In genomic region chr10:11863353-11864105, GRCh38 we compare ENCODE assay signal across 1 cellular context.
TF ChIP-seq lines count a peak whose summit lies in the region.

No MANE protein-coding gene starts in this region.

TF ChIP-seq in GM12878, 131 proteins besides CTCF, POLR2A, EP300 and RAD21 (continued from another document):
- TF ChIP-seq ATF2 (IDR thresholded peaks at IDR 0.05; ENCODE audit: low read length) (peak; percentile 58; the same call in 1 of the 2 replicates), TBL1XR1 (IDR thresholded peaks at IDR 0.05; ENCODE audit: low read depth, low read length) (peak; percentile 60; the same call in 1 of the 2 replicates), RUNX3 (IDR thresholded peaks at IDR 0.05; ENCODE audit: low read length) (peak; percentile 93), EZH2 (IDR thresholded peaks at IDR 0.05; ENCODE audit: borderline replicate concordance, control insufficient read depth, low read depth, low read length) (no peak), ATF7 (IDR thresholded peaks at IDR 0.05; ENCODE audit: low read depth) (0 out of 2 replicates have a peak, but pooled peaks have one; percentile 8), NFIC (IDR thresholded peaks at IDR 0.05; ENCODE audit: low read depth, low read length) (0 out of 2 replicates have a peak, but pooled peaks have one; percentile 36), ETV6 (conservative IDR thresholded peaks at IDR 0.05 in 1 of 2, IDR thresholded peaks at IDR 0.05 in 1 of 2; ENCODE audit: borderline replicate concordance in 1 of 2, low read depth in 1 of 2) (no peak), TCF12 (IDR thresholded peaks at IDR 0.05; ENCODE audit: low read depth, low read length) (0 out of 2 replicates have a peak, but pooled peaks have one; percentile 61), BMI1 (IDR thresholded peaks at IDR 0.05; ENCODE audit: borderline replicate concordance) (no peak), IRF4 (IDR thresholded peaks at IDR 0.05; ENCODE audit: low read depth, low read length) (peak; percentile 80), PML (IDR thresholded peaks at IDR 0.05; ENCODE audit: low read length) (no peak), MEF2B (IDR thresholded peaks at IDR 0.05; ENCODE audit: partially characterized antibody, poor library complexity, severe bottlenecking) (peak; percentile 16), POU2F2 (IDR thresholded peaks at IDR 0.05; ENCODE audit: borderline replicate concordance, low read depth, low read length) (0 out of 3 replicates have a peak, but pooled peaks have one; percentile 11), SKIL (IDR thresholded peaks at IDR 0.05; ENCODE audit: low read depth, poor library complexity, severe bottlenecking) (peak; percentile 38)
